In genomic region chr7:66503551-66504031, GRCh38 we compare ENCODE assay signal across 24 cellular contexts.
A peak's percentile ranks its signal among the peaks of the same experiment; 100 is the strongest.
DNase-seq lines count a peak whose midpoint lies in the region; ATAC-seq and TF ChIP-seq lines count a peak whose summit lies in the region.
"Had no signal": no experiment of that assay in that cellular context is flagged by ENCODE, and none has a peak within 500 bp of the region (broad histone marks: within the 10 kb centered on the region; RNA-seq: fewer than 3 reads in every experiment).

No MANE protein-coding gene starts in this region.

- POLR2A ChIA-PET in SK-N-SH (lab: Yijun Ruan, JAX) (interaction anchor here (1.5 kb wide), 1 partner anchor 10 kb away, joined by 6 read pairs; no protein-coding TSS in a partner anchor), Panc1 (lab: Charles Lee) (no interaction called here)

- H3F3A ChIP-seq in SK-N-SH (replicated peaks; ENCODE audit: insufficient read depth) = peaks cover 6% of the 10 kb centered on the region

- DNase-seq in SK-N-SH = no peak
- no peak for DNase-seq in Panc1 (ENCODE audit: low read depth, low spot score)
- DNase-seq in mesenteric fat pad (ENCODE audit: low spot score) = peak; percentile 82
- DNase-seq in aorta = peak in 1 of 2 donors; percentile 60
- DNase-seq in activated gamma-delta T cell treated with Interleukin-2 at 50 U/mL for 16 hours = no peak
- DNase-seq in SKM-1 (lab: John Stamatoyannopoulos, UW; ENCODE audit: unreplicated experiment) = no peak
- DNase-seq: 8988T; AML-193; C1 segment of cervical spinal cord; CD8-positive, alpha-beta T cell; HCEC 1CT; NCI-H1092 treated with DMSO at 0.1 percent for 48 hours; NCI-H1436 treated with DMSO at 0.1 percent for 48 hours; NCI-H1930; NCI-H2227 treated with DMSO at 0.1 percent for 48 hours; NCI-H510A; NCI-H774; NK-92 treated with Interleukin-12 subunit alpha and Interleukin-12 subunit beta, amount 100 ng/mL, for 24 hours; SW 1271 had no signal

- no peak overlapping the region for H2AFZ ChIP-seq in SK-N-SH (ENCODE audit: low read depth)

- intact Hi-C loops in Panc1 (cut with micrococcal nuclease; ENCODE audit: unreplicated experiment) = no loop called here
- intact Hi-C loops in aorta (cut with DNase I) = no loop called here

- no peaks in the 10 kb centered on the region for H3K9me2 ChIP-seq in SK-N-SH

- TF ChIP-seq EP300 in SK-N-SH (IDR thresholded peaks at IDR 0.05; ENCODE audit: borderline replicate concordance in 1 of 2, low read depth in 1 of 2, low read length in 1 of 2) = no peak

- WGBS in SK-N-SH (ENCODE audit: low lambda C conversion rate) = 86% methylated on average over 15 of the region's 19 CpGs
- WGBS in aorta, 2 donors = 74 to 78% methylated on average over 18 to 19 of the region's 19 CpGs

- CTCF ChIA-PET in SK-N-SH (lab: Yijun Ruan, JAX) (interaction anchor here (0.8 kb wide), 1 partner anchor 9 kb away, joined by 3 read pairs; no protein-coding TSS in a partner anchor), Panc1 (lab: Charles Lee) (no interaction called here)

- H3K4me1 ChIP-seq in SK-N-SH (ENCODE audit: control insufficient read depth in 1 of 2, insufficient read depth in 2 of 2, low read depth in 1 of 2, low read length in 1 of 2) (no peaks in the 10 kb centered on the region), Panc1 (ENCODE audit: control insufficient read depth, insufficient read depth, low read length) (no peaks in the 10 kb centered on the region), aorta (ENCODE audit: control insufficient read depth in 1 of 2, insufficient read depth in 2 of 2, low read length in 2 of 2) (no peaks in the 10 kb centered on the region)

- TF ChIP-seq CTCF in SK-N-SH (IDR thresholded peaks at IDR 0.05) = no peak
- no peak for TF ChIP-seq CTCF in Panc1 (IDR thresholded peaks at IDR 0.05)

- ATAC-seq in SK-N-SH treated with all-trans-retinoic acid at 6 μM for 48 hours (peak; percentile 21), Panc1 (peak; percentile 48; the same call in 1 of the 2 replicates), aorta (ENCODE audit: low FRiP score) (peak; percentile 39), GM18498 (IDR thresholded peaks at IDR 0.05; ENCODE audit: unreplicated experiment) (no peak)
- ATAC-seq: CD8-positive, alpha-beta T cell; Right ventricle myocardium inferior had no signal

- H3K36me3 ChIP-seq in SK-N-SH (replicated peaks in 1 of 2; ENCODE audit: control insufficient read depth in 1 of 2, insufficient read depth in 2 of 2, low read length in 1 of 2) = no peaks in the 10 kb centered on the region
- H3K36me3 ChIP-seq in Panc1 (ENCODE audit: control insufficient read depth, insufficient read depth, low read length) = no peaks in the 10 kb centered on the region
- H3K36me3 ChIP-seq in aorta (ENCODE audit: control insufficient read depth in 1 of 2, insufficient read depth in 2 of 2, low read length in 1 of 2) = no peaks in the 10 kb centered on the region
- H3K36me3 ChIP-seq: SJSA1 had no signal

- H3K9ac ChIP-seq in SK-N-SH = no peak overlapping the region
- H3K9ac ChIP-seq: KMS-11 had no signal

- H3K4me3 ChIP-seq in SK-N-SH (ENCODE audit: low read depth in 2 of 2, low read length in 1 of 2) (no peak overlapping the region), Panc1 (ENCODE audit: low read depth in 2 of 2, low read length in 2 of 2) (no peak overlapping the region), aorta (ENCODE audit: low read length in 2 of 2) (no peak overlapping the region)
- H3K4me3 ChIP-seq: SJSA1 had no signal

- H3K9me3 ChIP-seq in SK-N-SH (no peaks in the 10 kb centered on the region), Panc1 (ENCODE audit: control insufficient read depth, insufficient read depth, low read depth, low read length) (no peaks in the 10 kb centered on the region), aorta (ENCODE audit: control insufficient read depth, low read length) (no peaks in the 10 kb centered on the region)
- H3K9me3 ChIP-seq: SJSA1 had no signal

- no peak overlapping the region for H3K27ac ChIP-seq in SK-N-SH (ENCODE audit: low read depth in 2 of 2, low read length in 1 of 2)
- H3K27ac ChIP-seq in Panc1 (ENCODE audit: low read length) = no peak overlapping the region
- no peak overlapping the region for H3K27ac ChIP-seq in aorta (ENCODE audit: low read depth in 1 of 2, low read length in 2 of 2)
- H3K27ac ChIP-seq: KMS-11, SJSA1 had no signal

- TF ChIP-seq RAD21 in SK-N-SH (IDR thresholded peaks at IDR 0.05; ENCODE audit: low read length) = no peak

- in situ Hi-C loops in Panc1 (cut with HindIII; ENCODE audit: low pct_unique_long_range_greater_than_20kb, low sequenced_read_pairs) = no loop called here

- no peak overlapping the region for H3K4me2 ChIP-seq in SK-N-SH
- H3K4me2 ChIP-seq: KMS-11 had no signal

- BruUV-seq in Panc1 (replicated peaks; lab: Mats Ljungman, UMichigan) = no TSS peak

- H3K27me3 ChIP-seq in SK-N-SH (ENCODE audit: insufficient read depth) (no peaks in the 10 kb centered on the region), Panc1 (ENCODE audit: control insufficient read depth, insufficient read depth, low read length) (no peaks in the 10 kb centered on the region), aorta (ENCODE audit: control insufficient read depth in 1 of 2, insufficient read depth in 2 of 2, low read length in 1 of 2) (no peaks in the 10 kb centered on the region)
- H3K27me3 ChIP-seq: SJSA1 had no signal

- no peaks in the 10 kb centered on the region for H3K79me2 ChIP-seq in SK-N-SH (ENCODE audit: insufficient read depth)

- H4K20me1 ChIP-seq in SK-N-SH (ENCODE audit: insufficient read depth) = no peaks in the 10 kb centered on the region

TF ChIP-seq in SK-N-SH treated with all-trans-retinoic acid at 6 μM for 48 hours, 23 proteins besides CTCF, POLR2A, EP300 and RAD21:
- TF ChIP-seq ZC3H10 (CRISPR knock-in tag; IDR thresholded peaks at IDR 0.05) = no peak
- no peak for TF ChIP-seq GLIS3 (CRISPR knock-in tag; IDR thresholded peaks at IDR 0.05)
- TF ChIP-seq CSDC2 (CRISPR knock-in tag; IDR thresholded peaks at IDR 0.05) = no peak
- no peak for TF ChIP-seq ZNF70 (CRISPR knock-in tag; IDR thresholded peaks at IDR 0.05)
- TF ChIP-seq ISL1 (CRISPR knock-in tag; IDR thresholded peaks at IDR 0.05) = no peak
- TF ChIP-seq ZNF565 (CRISPR knock-in tag; conservative IDR thresholded peaks at IDR 0.05; ENCODE audit: low read depth) = no peak

TF ChIP-seq in SK-N-SH, 30 proteins besides CTCF, POLR2A, EP300 and RAD21:
- TF ChIP-seq POLR2AphosphoS5 (IDR thresholded peaks at IDR 0.05; ENCODE audit: low read depth, low read length) (no peak), GATA2 (CRISPR knock-in tag; IDR thresholded peaks at IDR 0.05) (no peak), NRF1 (IDR thresholded peaks at IDR 0.05; ENCODE audit: low read depth, low read length) (no peak), MEF2A (IDR thresholded peaks at IDR 0.05; ENCODE audit: borderline replicate concordance, low read depth) (no peak), ZBTB33 (IDR thresholded peaks at IDR 0.05; ENCODE audit: borderline replicate concordance, low read depth) (no peak), GABPA (IDR thresholded peaks at IDR 0.05; ENCODE audit: low read depth) (no peak), ELF1 (IDR thresholded peaks at IDR 0.05) (no peak), SMC3 (IDR thresholded peaks at IDR 0.05; ENCODE audit: low read depth, low read length) (no peak), MXI1 (IDR thresholded peaks at IDR 0.05; ENCODE audit: low read depth, low read length) (no peak)
